35 cellular contexts compared by ENCODE assay signal in genomic region chr5:147893820-147894219, GRCh38. TPM values are rescaled to one million over a fixed set of nuclear protein-coding genes. Genes with fewer than 3 reads are reported as not detected.
DNase-seq lines count a peak whose midpoint lies in the region; ATAC-seq and TF ChIP-seq lines count a peak whose summit lies in the region.
"Had no signal": no experiment of that assay in that cellular context is flagged by ENCODE, and none has a peak within 500 bp of the region (broad histone marks: within the 10 kb centered on the region; RNA-seq: fewer than 3 reads in every experiment).

No MANE protein-coding gene starts in this region.

- H3K27me3 ChIP-seq in SK-N-SH (ENCODE audit: insufficient read depth) (no peaks in the 10 kb centered on the region), aorta (ENCODE audit: control insufficient read depth in 1 of 2, insufficient read depth in 2 of 2, low read length in 1 of 2) (no peaks in the 10 kb centered on the region)
- no peaks in the 10 kb centered on the region for H3K27me3 ChIP-seq in naive thymus-derived CD4-positive, alpha-beta T cell (ENCODE audit: control insufficient read depth in 2 of 2, insufficient read depth in 2 of 2, low read length in 2 of 2)
- H3K27me3 ChIP-seq: gastrocnemius medialis, left lung, MG63, sigmoid colon, uterus had no signal

- H3F3A ChIP-seq in SK-N-SH (replicated peaks; ENCODE audit: insufficient read depth): peaks cover 9% of the 10 kb centered on the region

- peaks cover 5% of the 10 kb centered on the region for H3K36me3 Mint-ChIP-seq in chondrocyte (ENCODE audit: low read depth)
- H3K36me3 Mint-ChIP-seq in naive thymus-derived CD4-positive, alpha-beta T cell: no peaks in the 10 kb centered on the region
- H3K36me3 Mint-ChIP-seq: activated naive CD8-positive, alpha-beta T cell treated with anti-CD3 and anti-CD28 coated beads for 36 hours; CD4-positive, CD25-positive, alpha-beta regulatory T cell; naive B cell; stimulated activated naive B cell treated with anti-CD40 and anti-IgM and Interleukin-4, amounts not matched to agents 10 μg/mL and 1 μg/mL and 100 μg/mL, for 72 hours had no signal

- H3K9me3 ChIP-seq in SK-N-SH (no peaks in the 10 kb centered on the region), aorta (ENCODE audit: control insufficient read depth, low read length) (no peaks in the 10 kb centered on the region)
- H3K9me3 ChIP-seq in naive thymus-derived CD4-positive, alpha-beta T cell (ENCODE audit: control insufficient read depth in 2 of 3, low read length in 3 of 3): no peaks in the 10 kb centered on the region
- H3K9me3 ChIP-seq: gastrocnemius medialis, left lung, MG63, prostate gland, sigmoid colon, uterus had no signal

- H3K4me3 Mint-ChIP-seq in chondrocyte (ENCODE audit: unreplicated experiment): no peak overlapping the region
- no peak overlapping the region for H3K4me3 Mint-ChIP-seq in naive thymus-derived CD4-positive, alpha-beta T cell
- H3K4me3 Mint-ChIP-seq: activated naive CD8-positive, alpha-beta T cell treated with anti-CD3 and anti-CD28 coated beads for 36 hours; CD4-positive, CD25-positive, alpha-beta regulatory T cell; naive B cell; stimulated activated naive B cell treated with anti-CD40 and anti-IgM and Interleukin-4, amounts not matched to agents 10 μg/mL and 1 μg/mL and 100 μg/mL, for 72 hours had no signal

- peaks cover 0 to 6% of the 10 kb centered on the region in 2 experiments for H3K36me3 ChIP-seq in SK-N-SH (replicated peaks in 1 of 2; ENCODE audit: control insufficient read depth in 1 of 2, insufficient read depth in 2 of 2, low read length in 1 of 2)
- peaks cover 0 to 2% of the 10 kb centered on the region in 2 donors for H3K36me3 ChIP-seq in aorta (ENCODE audit: control insufficient read depth in 1 of 2, insufficient read depth in 2 of 2, low read length in 1 of 2)
- H3K36me3 ChIP-seq in naive thymus-derived CD4-positive, alpha-beta T cell (ENCODE audit: control insufficient read depth in 2 of 3, insufficient read depth in 3 of 3, low read length in 3 of 3): no peaks in the 10 kb centered on the region
- H3K36me3 ChIP-seq: gastrocnemius medialis, left lung, MG63, prostate gland, sigmoid colon, uterus had no signal

- WGBS in SK-N-SH (ENCODE audit: low lambda C conversion rate): 21% methylated on average over 2 of the region's 2 CpGs
- WGBS in aorta, 2 donors: 0 to 2% methylated on average over 2 of the region's 2 CpGs

- peaks cover 8% of the 10 kb centered on the region; the same call in 1 of the 2 replicates for H3K79me2 ChIP-seq in SK-N-SH (ENCODE audit: insufficient read depth)

- H3K4me3 ChIP-seq in SK-N-SH (ENCODE audit: low read depth in 2 of 2, low read length in 1 of 2) (no peak overlapping the region), aorta (ENCODE audit: low read length in 2 of 2) (no peak overlapping the region)
- no peak overlapping the region for H3K4me3 ChIP-seq in naive thymus-derived CD4-positive, alpha-beta T cell (ENCODE audit: low read length)
- H3K4me3 ChIP-seq: gastrocnemius medialis, left lung, MG63, prostate gland, sigmoid colon, uterus had no signal

- peaks cover 5% of the 10 kb centered on the region for H3K27me3 Mint-ChIP-seq in chondrocyte (ENCODE audit: low read depth)
- peaks cover 2 to 12% (median 8%) of the 10 kb centered on the region in 5 donors for H3K27me3 Mint-ChIP-seq in naive thymus-derived CD4-positive, alpha-beta T cell
- H3K27me3 Mint-ChIP-seq: CD4-positive, CD25-positive, alpha-beta regulatory T cell had no signal

- H4K20me1 ChIP-seq in SK-N-SH (ENCODE audit: insufficient read depth): no peaks in the 10 kb centered on the region

- peaks cover 29% of the 10 kb centered on the region for H3K4me1 Mint-ChIP-seq in chondrocyte (ENCODE audit: low read depth)
- H3K4me1 Mint-ChIP-seq in naive thymus-derived CD4-positive, alpha-beta T cell: no peaks in the 10 kb centered on the region
- H3K4me1 Mint-ChIP-seq: activated naive CD8-positive, alpha-beta T cell treated with anti-CD3 and anti-CD28 coated beads for 36 hours; CD4-positive, CD25-positive, alpha-beta regulatory T cell; naive B cell; stimulated activated naive B cell treated with anti-CD40 and anti-IgM and Interleukin-4, amounts not matched to agents 10 μg/mL and 1 μg/mL and 100 μg/mL, for 72 hours had no signal

- intact Hi-C loops in aorta (cut with DNase I): loop anchor here in 1 of 2 donors (10.0 kb wide), 1 partner anchor 489 kb away; no protein-coding TSS in a partner anchor
- intact Hi-C loops in naive thymus-derived CD4-positive, alpha-beta T cell (cut with micrococcal nuclease): no loop called here

- peak overlapping the region; percentile 49; the same call in 1 of the 2 replicates for H3K4me2 ChIP-seq in SK-N-SH

- TF ChIP-seq CTCF in SK-N-SH (IDR thresholded peaks at IDR 0.05) (no peak), chondrocyte (IDR thresholded peaks at IDR 0.05) (no peak)

- TF ChIP-seq EP300 in SK-N-SH (IDR thresholded peaks at IDR 0.05; ENCODE audit: borderline replicate concordance in 1 of 2, low read depth in 1 of 2, low read length in 1 of 2): no peak

- peak overlapping the region; percentile 53 for H3K27ac Mint-ChIP-seq in chondrocyte (ENCODE audit: unreplicated experiment)
- no peak overlapping the region for H3K27ac Mint-ChIP-seq in naive thymus-derived CD4-positive, alpha-beta T cell
- H3K27ac Mint-ChIP-seq: activated naive CD8-positive, alpha-beta T cell treated with anti-CD3 and anti-CD28 coated beads for 36 hours; CD4-positive, CD25-positive, alpha-beta regulatory T cell; naive B cell; stimulated activated naive B cell treated with anti-CD40 and anti-IgM and Interleukin-4, amounts not matched to agents 10 μg/mL and 1 μg/mL and 100 μg/mL, for 72 hours had no signal

- H3K9ac ChIP-seq in SK-N-SH: peak overlapping the region; percentile 30; the same call in 1 of the 2 replicates

- peaks cover 3% of the 10 kb centered on the region for H3K9me3 Mint-ChIP-seq in chondrocyte (ENCODE audit: low read depth)
- H3K9me3 Mint-ChIP-seq in naive thymus-derived CD4-positive, alpha-beta T cell: peaks cover 0 to 2% (median 0%) of the 10 kb centered on the region in 11 donors
- H3K9me3 Mint-ChIP-seq: activated naive CD8-positive, alpha-beta T cell treated with anti-CD3 and anti-CD28 coated beads for 36 hours; naive B cell; stimulated activated naive B cell treated with anti-CD40 and anti-IgM and Interleukin-4, amounts not matched to agents 10 μg/mL and 1 μg/mL and 100 μg/mL, for 72 hours had no signal

- TF ChIP-seq RAD21 in SK-N-SH (IDR thresholded peaks at IDR 0.05; ENCODE audit: low read length): no peak

- H3K4me1 ChIP-seq in SK-N-SH (ENCODE audit: control insufficient read depth in 1 of 2, insufficient read depth in 2 of 2, low read depth in 1 of 2, low read length in 1 of 2) (peaks cover 2 to 14% of the 10 kb centered on the region in 2 experiments; a peak in 2 of 4 replicates), aorta (ENCODE audit: control insufficient read depth in 1 of 2, insufficient read depth in 2 of 2, low read length in 2 of 2) (peaks cover 5% of the 10 kb centered on the region in 2 donors)
- H3K4me1 ChIP-seq in naive thymus-derived CD4-positive, alpha-beta T cell (ENCODE audit: control insufficient read depth in 2 of 2, insufficient read depth in 2 of 2, low read length in 2 of 2): no peaks in the 10 kb centered on the region
- H3K4me1 ChIP-seq: gastrocnemius medialis, left lung, prostate gland, sigmoid colon, uterus had no signal

- H3K9me2 ChIP-seq in SK-N-SH: no peaks in the 10 kb centered on the region

- no peak overlapping the region for H2AFZ ChIP-seq in SK-N-SH (ENCODE audit: low read depth)

- CTCF ChIA-PET in SK-N-SH (lab: Yijun Ruan, JAX): no interaction called here
- CTCF ChIA-PET in naive thymus-derived CD4-positive, alpha-beta T cell (lab: Charles Lee): no interaction called here

- DNase-seq in SK-N-SH (no peak), chondrocyte (ENCODE audit: low spot score) (no peak), glomerular endothelial cell (ENCODE audit: extremely low read depth, low read depth, low spot score) (peak; percentile 51), aorta (no peak), NOMO-1 treated with dmso at 0.1 percent for 144 hours (lab: John Stamatoyannopoulos, UW; ENCODE audit: unreplicated experiment) (no peak)
- DNase-seq in naive thymus-derived CD4-positive, alpha-beta T cell: no peak
- DNase-seq: activated CD4-positive, alpha-beta T cell treated with anti-CD3 and anti-CD28 coated beads for 4 hours; activated effector memory CD4-positive, alpha-beta T cell treated with Interleukin-2 at 50 U/mL for 16 hours; activated naive CD8-positive, alpha-beta T cell treated with anti-CD3 and anti-CD28 coated beads for 36 hours; activated T-cell treated with anti-CD3 and anti-CD28 coated beads for 4 hours; CD4-positive, CD25-positive, alpha-beta regulatory T cell; cerebellar nuclear complex; effector CD4-positive, alpha-beta T cell; gastrocnemius medialis; hippocampal formation; left lung; MG63; naive B cell; NCI-H2029 treated with DMSO at 0.1 percent for 48 hours; NCI-H2227 treated with DMSO at 0.1 percent for 48 hours; NCI-H748 treated with DMSO at 0.1 percent for 48 hours; sigmoid colon; stimulated activated CD4-positive, alpha-beta T cell treated with anti-CD3 and anti-CD28 coated beads, Interleukin-15, amount 100 ng/mL, for 24 hours; stimulated activated naive B cell treated with anti-CD40 and anti-IgM and Interleukin-4, amounts not matched to agents 10 μg/mL and 1 μg/mL and 100 μg/mL, for 72 hours; uterus had no signal

- no peak for ATAC-seq in SK-N-SH treated with all-trans-retinoic acid at 6 μM for 48 hours
- ATAC-seq in aorta (ENCODE audit: low FRiP score): no peak
- ATAC-seq in naive thymus-derived CD4-positive, alpha-beta T cell: no peak
- ATAC-seq in GM21529 (IDR thresholded peaks at IDR 0.05; ENCODE audit: unreplicated experiment): no peak
- ATAC-seq: gastrocnemius medialis; left lung; stimulated activated naive B cell treated with anti-CD40 and anti-IgM and Interleukin-4, amounts not matched to agents 10 μg/mL and 1 μg/mL and 100 μg/mL, for 72 hours had no signal

- H3K27ac ChIP-seq in SK-N-SH (ENCODE audit: low read depth in 2 of 2, low read length in 1 of 2) (peak overlapping the region in 1 of 2 experiments; percentile 82; a peak in 2 of 4 replicates), aorta (ENCODE audit: low read depth in 1 of 2, low read length in 2 of 2) (peak overlapping the region; percentile 57 to 97)
- H3K27ac ChIP-seq in naive thymus-derived CD4-positive, alpha-beta T cell (ENCODE audit: low read depth, low read length): no peak overlapping the region
- H3K27ac ChIP-seq: gastrocnemius medialis, left lung, RWPE1, sigmoid colon, uterus had no signal

- POLR2A ChIA-PET in SK-N-SH (lab: Yijun Ruan, JAX): no interaction called here
- POLR2A ChIA-PET in naive thymus-derived CD4-positive, alpha-beta T cell (lab: Charles Lee): no interaction called here

RNA-seq across cellular contexts. Expression of gene C5orf46, which starts 12.5 kb away (rescaled TPM):
- polyA plus RNA-seq in SK-N-SH (2012; rRNA removed) (4.1 and 7.1 TPM in 2 replicates), aorta (100 to 1,000 TPM in 1 of 2 donors, 10 to 100 TPM in 1; 23.1 to 118 TPM)
- 3.3 and 3.5 TPM in 2 replicates for polyA plus RNA-seq in SK-N-SH (2012; cell fraction: cytosol; rRNA removed)
- polyA plus RNA-seq in SK-N-SH (2012; cell fraction: nucleus; rRNA removed): 4.1 and 8.0 TPM in 2 replicates
- total RNA-seq in chondrocyte (7.8 to 9.8 TPM in 2 of 3 replicates, not detected in the other), glomerular endothelial cell (not detected in 2 replicates), aorta (10 to 100 TPM; 39.5 to 49.5 TPM)
- not detected for total RNA-seq in naive thymus-derived CD4-positive, alpha-beta T cell
- polyA plus RNA-seq in naive thymus-derived CD4-positive, alpha-beta T cell: not detected
- total RNA-seq: activated naive CD8-positive, alpha-beta T cell treated with anti-CD3 and anti-CD28 coated beads for 36 hours; CD4-positive, CD25-positive, alpha-beta regulatory T cell; gastrocnemius medialis; left lung; mesenteric fat pad; sigmoid colon; T-helper 2 cell treated with Interferon-gamma antibody and Interleukin-4, amounts not matched to agents 100 ng/mL and 5 ng/mL, for 36 hours; temporal lobe; uterus had no signal
- polyA plus RNA-seq: CD4-positive, CD25-positive, alpha-beta regulatory T cell; esophagus; sigmoid colon had no signal

RNA-seq across cellular contexts. Expression of gene SCGB3A2, which starts 15.3 kb away (rescaled TPM):
- not detected in 2 replicates for polyA plus RNA-seq in SK-N-SH (2012; rRNA removed)
- polyA plus RNA-seq in SK-N-SH (2012; cell fraction: cytosol; rRNA removed): not detected in 2 replicates
- polyA plus RNA-seq in SK-N-SH (2012; cell fraction: nucleus; rRNA removed): not detected in 2 replicates
- total RNA-seq in chondrocyte: not detected in 3 replicates
- not detected in 2 replicates for total RNA-seq in glomerular endothelial cell
- total RNA-seq in aorta: not detected
- polyA plus RNA-seq in aorta: 1 to 10 TPM in 1 of 2 donors, under 1 TPM in 1; 0.43 to 2.0 TPM
- total RNA-seq in naive thymus-derived CD4-positive, alpha-beta T cell: not detected
- not detected for polyA plus RNA-seq in naive thymus-derived CD4-positive, alpha-beta T cell
- total RNA-seq: activated naive CD8-positive, alpha-beta T cell treated with anti-CD3 and anti-CD28 coated beads for 36 hours; CD4-positive, CD25-positive, alpha-beta regulatory T cell; Daoy; gastrocnemius medialis; H4; mesenteric fat pad; prostate gland; sigmoid colon; T-helper 2 cell treated with Interferon-gamma antibody and Interleukin-4, amounts not matched to agents 100 ng/mL and 5 ng/mL, for 36 hours; temporal lobe; uterus had no signal
- polyA plus RNA-seq: CD4-positive, CD25-positive, alpha-beta regulatory T cell had no signal
